In genomic region chr10:7817984-7818294, GRCh38 we compare ENCODE assay signal across 8 cellular contexts. TPM values are rescaled to one million over a fixed set of nuclear protein-coding genes. Genes with fewer than 3 reads are reported as not detected.
A peak's percentile ranks its signal among the peaks of the same experiment; 100 is the strongest.
DNase-seq lines count a peak whose midpoint lies in the region; ATAC-seq and TF ChIP-seq lines count a peak whose summit lies in the region.

No MANE protein-coding gene starts in this region.

- peaks cover 0 to 5% (median 0%) of the 10 kb centered on the region in 5 donors for H3K36me3 ChIP-seq in subcutaneous abdominal adipose tissue (ENCODE audit: control insufficient read depth in 5 of 5, insufficient read depth in 5 of 5, low read length in 5 of 5)

- H3K36me3 Mint-ChIP-seq in CD14-positive monocyte (peaks cover 5 to 15% of the 10 kb centered on the region in 2 donors), WTC11 (no peaks in the 10 kb centered on the region)

- H3K27me3 Mint-ChIP-seq in CD14-positive monocyte (ENCODE audit: low read depth in 3 of 3) (peaks cover 4 to 6% (median 5%) of the 10 kb centered on the region in 3 donors), WTC11 (ENCODE audit: low read depth) (peaks cover 8% of the 10 kb centered on the region; the same call in 1 of the 2 replicates)

- no peak; the same call in 1 of the 2 replicates for ATAC-seq in WTC11
- ATAC-seq in HG02678 (IDR thresholded peaks at IDR 0.05; ENCODE audit: unreplicated experiment): no peak

- H3K9me3 ChIP-seq in subcutaneous abdominal adipose tissue (ENCODE audit: control insufficient read depth in 5 of 5, low read length in 5 of 5): no peaks in the 10 kb centered on the region

- TF ChIP-seq CTCF in CD14-positive monocyte (IDR thresholded peaks at IDR 0.05) (no peak), HFF-Myc (IDR thresholded peaks at IDR 0.05; ENCODE audit: low read depth, low read length, missing control alignments) (no peak), WTC11 (IDR thresholded peaks at IDR 0.05) (no peak)

- peak overlapping the region; percentile 4 to 98 (median 80) for H3K9ac ChIP-seq in subcutaneous abdominal adipose tissue (ENCODE audit: low read length in 5 of 5)

- H3K27me3 ChIP-seq in subcutaneous abdominal adipose tissue (ENCODE audit: control insufficient read depth in 5 of 5, insufficient read depth in 4 of 5, low read length in 5 of 5): no peaks in the 10 kb centered on the region

- DNase-seq in CD14-positive monocyte (ENCODE audit: low spot score) (no peak), HFF-Myc (ENCODE audit: extremely low read depth, low read depth) (no peak), WTC11 (ENCODE audit: low spot score) (no peak), ACHN (no peak)
- DNase-seq in stimulated activated CD4-positive, alpha-beta T cell treated with anti-CD3 and anti-CD28 coated beads, Interleukin-4, amount 100 ng/mL, for 4 hours: no peak

- H3K27ac Mint-ChIP-seq in CD14-positive monocyte (peak overlapping the region in 6 of 7 donors; percentile 59 to 94 (median 84)), WTC11 (peak overlapping the region; percentile 94)

- POLR2A ChIA-PET in WTC11 (lab: Charles Lee): interaction anchor here (0.7 to 1.8 kb wide), 8 partner anchors 9 to 407 kb away, joined by 3 to 15 read pairs (median 3); partner anchors contain the start of genes ATP5F1C and KIN

- peak overlapping the region; percentile 92 to 99 for H3K4me3 Mint-ChIP-seq in CD14-positive monocyte
- peak overlapping the region; percentile 97 for H3K4me3 Mint-ChIP-seq in WTC11

- intact Hi-C loops in CD14-positive monocyte (cut with micrococcal nuclease): loop anchor here (2.0 kb wide), 2 partner anchors 29 to 31 kb away; partner anchors contain the start of genes ATP5F1C (in 1 of the 2) and KIN (in 1 of the 2)

- no peak overlapping the region for H3K27ac ChIP-seq in subcutaneous abdominal adipose tissue (ENCODE audit: low read depth, low read length)

- H3K4me1 ChIP-seq in subcutaneous abdominal adipose tissue (ENCODE audit: control insufficient read depth in 5 of 5, insufficient read depth in 5 of 5, low read length in 5 of 5): peaks cover 0 to 35% (median 27%) of the 10 kb centered on the region in 5 donors

- in situ Hi-C loops in ACHN (cut with HindIII; ENCODE audit: low pct_ligation_motif_present, low pct_unique_long_range_greater_than_20kb, low sequenced_read_pairs): no loop called here

- H3K4me3 ChIP-seq in HFF-Myc (replicated peaks; ENCODE audit: low read depth, low read length) (peak overlapping the region; percentile 92), iPS-11a (ENCODE audit: low read depth, low read length) (peak overlapping the region; percentile 94), subcutaneous abdominal adipose tissue (ENCODE audit: low read depth in 1 of 5, low read length in 5 of 5) (peak overlapping the region; percentile 90 to 99 (median 98))

- H3K9me3 Mint-ChIP-seq in CD14-positive monocyte (peaks cover 0 to 2% (median 0%) of the 10 kb centered on the region in 7 donors), WTC11 (no peaks in the 10 kb centered on the region)

- CTCF ChIA-PET in WTC11 (lab: Charles Lee): interaction anchor here (1.0 to 1.9 kb wide), 6 partner anchors 9 to 131 kb away, joined by 3 to 9 read pairs (median 4); partner anchors contain the start of genes ATP5F1C and KIN

- H3K4me1 Mint-ChIP-seq in CD14-positive monocyte (peaks cover 29% of the 10 kb centered on the region), WTC11 (peaks cover 23% of the 10 kb centered on the region)

TF ChIP-seq in WTC11, 78 proteins besides CTCF, POLR2A, EP300 and RAD21:
- TF ChIP-seq MYBL2 (CRISPR knock-in tag; IDR thresholded peaks at IDR 0.05) (no peak), NFE2L1 (CRISPR knock-in tag; IDR thresholded peaks at IDR 0.05) (0 out of 2 replicates have a peak, but pooled peaks have one; percentile 36), ZNF138 (CRISPR knock-in tag; conservative IDR thresholded peaks at IDR 0.05) (no peak), NFATC4 (CRISPR knock-in tag; IDR thresholded peaks at IDR 0.05) (no peak)
TF ChIP-seq in WTC11: peak in this region for 1.

RNA-seq across cellular contexts. Expression of gene TAF3, which starts 0.4 kb away (rescaled TPM):
- 1 to 10 TPM; 1.6 to 3.4 TPM for polyA plus RNA-seq in CD14-positive monocyte
- total RNA-seq in WTC11 (2021): 8.0 to 8.9 TPM (median 8.1 TPM) in 3 replicates

RNA-seq across cellular contexts. Expression of gene ATP5F1C, which starts 30.0 kb away (rescaled TPM):
- 100 to 1,000 TPM; 437 to 455 TPM for polyA plus RNA-seq in CD14-positive monocyte
- total RNA-seq in WTC11 (2021): 262 to 288 TPM (median 270 TPM) in 3 replicates

RNA-seq across cellular contexts. Expression of gene KIN, which starts 30.1 kb away (rescaled TPM):
- 1 to 10 TPM; 3.0 to 3.1 TPM for polyA plus RNA-seq in CD14-positive monocyte
- 13.1 to 17.9 TPM (median 13.5 TPM) in 3 replicates for total RNA-seq in WTC11 (2021)
